In genomic region chr1:41874350-41874749, GRCh38 we compare ENCODE assay signal across 30 cellular contexts. TPM values are rescaled to one million over a fixed set of nuclear protein-coding genes. Genes with fewer than 3 reads are reported as not detected.
DNase-seq lines count a peak whose midpoint lies in the region; ATAC-seq, FAIRE-seq and TF ChIP-seq lines count a peak whose summit lies in the region.
"Had no signal": no experiment of that assay in that cellular context is flagged by ENCODE, and none has a peak within 500 bp of the region (broad histone marks: within the 10 kb centered on the region; RNA-seq: fewer than 3 reads in every experiment).

No MANE protein-coding gene starts in this region.

- no peak for TF ChIP-seq POLR2A in K562 (conservative IDR thresholded peaks at IDR 0.05)

- FAIRE-seq in K562 (lab: Jason Lieb, UNC) = no peak
- FAIRE-seq: D721Med, TTC549, urothelium cell line had no signal

- no peaks in the 10 kb centered on the region for H3K9me3 ChIP-seq in K562 (replicated peaks; ENCODE audit: control insufficient read depth, insufficient read depth, low read depth, low read length)
- no peaks in the 10 kb centered on the region for H3K9me3 ChIP-seq in tibial artery
- H3K9me3 ChIP-seq: ascending aorta, psoas muscle, testis had no signal

- H3K4me1 Mint-ChIP-seq in natural killer cell (peaks cover 36 to 47% of the 10 kb centered on the region in 2 donors), osteocyte (ENCODE audit: unreplicated experiment) (peaks cover 13% of the 10 kb centered on the region)
- peaks cover 40 to 53% of the 10 kb centered on the region in 2 donors for H3K4me1 Mint-ChIP-seq in natural killer cell treated with Interleukin-12 subunit alpha and Interleukin-12 subunit beta and Interleukin-15 and Interleukin-18, amount 100 ng/mL, for 72 hours (ENCODE audit: low read depth in 2 of 2)
- H3K4me1 Mint-ChIP-seq in stimulated activated effector memory CD8-positive, alpha-beta T cell treated with anti-CD3 and anti-CD28 coated beads, Interleukin-12 subunit alpha, Interleukin-12 subunit beta, amount 100 ng/mL, for 72 hours = peaks cover 40% of the 10 kb centered on the region

- H3K36me3 Mint-ChIP-seq in natural killer cell = no peaks in the 10 kb centered on the region
- no peaks in the 10 kb centered on the region for H3K36me3 Mint-ChIP-seq in natural killer cell treated with Interleukin-12 subunit alpha and Interleukin-12 subunit beta and Interleukin-15 and Interleukin-18, amount 100 ng/mL, for 72 hours
- no peaks in the 10 kb centered on the region for H3K36me3 Mint-ChIP-seq in stimulated activated effector memory CD8-positive, alpha-beta T cell treated with anti-CD3 and anti-CD28 coated beads, Interleukin-12 subunit alpha, Interleukin-12 subunit beta, amount 100 ng/mL, for 72 hours
- no peaks in the 10 kb centered on the region for H3K36me3 Mint-ChIP-seq in osteocyte (ENCODE audit: unreplicated experiment)
- H3K36me3 Mint-ChIP-seq: activated naive CD8-positive, alpha-beta T cell treated with anti-CD3 and anti-CD28 coated beads, Interleukin-2, amount 10 ng/mL, durations not matched to agents 7 days and 5 days had no signal

- BruUV-seq in K562 (replicated peaks; lab: Mats Ljungman, UMichigan) = no TSS peak

- H3K27ac Mint-ChIP-seq in natural killer cell = peak overlapping the region; percentile 76 to 78
- peak overlapping the region in 1 of 2 donors; percentile 69 for H3K27ac Mint-ChIP-seq in natural killer cell treated with Interleukin-12 subunit alpha and Interleukin-12 subunit beta and Interleukin-15 and Interleukin-18, amount 100 ng/mL, for 72 hours
- H3K27ac Mint-ChIP-seq in stimulated activated effector memory CD8-positive, alpha-beta T cell treated with anti-CD3 and anti-CD28 coated beads, Interleukin-12 subunit alpha, Interleukin-12 subunit beta, amount 100 ng/mL, for 72 hours = peak overlapping the region; percentile 14
- no peak overlapping the region for H3K27ac Mint-ChIP-seq in osteocyte (ENCODE audit: unreplicated experiment)
- H3K27ac Mint-ChIP-seq: activated CD8-positive, alpha-beta T cell treated with anti-CD3 and anti-CD28 coated beads for 36 hours; activated naive CD8-positive, alpha-beta T cell treated with anti-CD3 and anti-CD28 coated beads, Interleukin-2, amount 10 ng/mL, durations not matched to agents 7 days and 5 days; T-helper 1 cell treated with Interleukin-12 subunit alpha and Interleukin-12 subunit beta and Interleukin-4 antibody, amounts not matched to agents 30 μg/mL and 1 μg/mL, for 36 hours had no signal

- H3K27me3 ChIP-seq in KMS-11 (ENCODE audit: insufficient read depth, low read depth) = no peaks in the 10 kb centered on the region
- H3K27me3 ChIP-seq in K562 (ENCODE audit: control insufficient read depth in 2 of 2, insufficient read depth in 2 of 2, low read length in 2 of 2) = peaks cover 10 to 26% of the 10 kb centered on the region in 2 experiments; a peak in 3 of 5 replicates
- H3K27me3 ChIP-seq in tibial artery = no peaks in the 10 kb centered on the region
- H3K27me3 ChIP-seq: ascending aorta; BLaER1 treated with 17β-estradiol and CSF1 and Interleukin-3, amounts not matched to agents 10 nM and 100 nM; testis had no signal

- no peaks in the 10 kb centered on the region for H3K27me3 Mint-ChIP-seq in natural killer cell (ENCODE audit: low read depth in 2 of 2)
- no peaks in the 10 kb centered on the region for H3K27me3 Mint-ChIP-seq in natural killer cell treated with Interleukin-12 subunit alpha and Interleukin-12 subunit beta and Interleukin-15 and Interleukin-18, amount 100 ng/mL, for 72 hours
- no peaks in the 10 kb centered on the region for H3K27me3 Mint-ChIP-seq in osteocyte (ENCODE audit: unreplicated experiment)
- H3K27me3 Mint-ChIP-seq: activated CD8-positive, alpha-beta T cell treated with anti-CD3 and anti-CD28 coated beads for 36 hours had no signal

- DNase-seq in natural killer cell = no peak
- DNase-seq in natural killer cell treated with Interleukin-12 subunit alpha and Interleukin-12 subunit beta and Interleukin-15 and Interleukin-18, amount 100 ng/mL, for 72 hours (ENCODE audit: low spot score) = no peak
- DNase-seq in K562 (ENCODE audit: extremely low read depth in 1 of 4, low spot score in 3 of 4) = no peak
- no peak for DNase-seq in stimulated activated effector memory CD8-positive, alpha-beta T cell treated with anti-CD3 and anti-CD28 coated beads, Interleukin-12 subunit alpha, Interleukin-12 subunit beta, amount 100 ng/mL, for 72 hours (ENCODE audit: low spot score in 2 of 2)
- no peak for DNase-seq in tibial artery
- no peak for DNase-seq in GDM1 (lab: John Stamatoyannopoulos, UW)
- no peak for DNase-seq in osteocyte (ENCODE audit: extremely low spot score, unreplicated experiment)
- DNase-seq: activated CD4-positive, alpha-beta T cell treated with anti-CD3 and anti-CD28 coated beads for 1 hour; activated CD8-positive, alpha-beta T cell treated with anti-CD3 and anti-CD28 coated beads for 36 hours; activated naive CD8-positive, alpha-beta T cell treated with anti-CD3 and anti-CD28 coated beads, Interleukin-2, amount 10 ng/mL, durations not matched to agents 7 days and 5 days; activated T-cell treated with anti-CD3 and anti-CD28 coated beads for 4 hours; cortex of kidney; EL; foreskin fibroblast; Kasumi-1; MV-4-11; NCI-H146; NCI-H524; psoas muscle; stimulated activated naive CD4-positive, alpha-beta T cell treated with Interleukin-2 at 50 U/mL for 16 hours had no signal

- POLR2A ChIA-PET in K562 (lab: Yijun Ruan, JAX) = interaction anchor here (0.8 to 1.5 kb wide), 4 partner anchors 8 to 22 kb away, joined by 3 to 5 read pairs (median 4); no protein-coding TSS in a partner anchor

- H3K9me1 ChIP-seq in K562 (ENCODE audit: control insufficient read depth, insufficient read depth, low read length) = no peaks in the 10 kb centered on the region

- TF ChIP-seq RAD21 in K562 (CRISPR knock-in tag; conservative IDR thresholded peaks at IDR 0.05 in 1 of 2, IDR thresholded peaks at IDR 0.05 in 1 of 2) = no peak

- H3K36me3 ChIP-seq in KMS-11 (ENCODE audit: insufficient read depth) (no peaks in the 10 kb centered on the region), K562 (ENCODE audit: control insufficient read depth, insufficient read depth, low read length) (no peaks in the 10 kb centered on the region), tibial artery (no peaks in the 10 kb centered on the region)
- H3K36me3 ChIP-seq: ascending aorta; BLaER1 treated with 17β-estradiol and CSF1 and Interleukin-3, amounts not matched to agents 10 nM and 100 nM had no signal

- H3K9me3 Mint-ChIP-seq in natural killer cell = no peaks in the 10 kb centered on the region
- no peaks in the 10 kb centered on the region for H3K9me3 Mint-ChIP-seq in natural killer cell treated with Interleukin-12 subunit alpha and Interleukin-12 subunit beta and Interleukin-15 and Interleukin-18, amount 100 ng/mL, for 72 hours
- no peaks in the 10 kb centered on the region for H3K9me3 Mint-ChIP-seq in stimulated activated effector memory CD8-positive, alpha-beta T cell treated with anti-CD3 and anti-CD28 coated beads, Interleukin-12 subunit alpha, Interleukin-12 subunit beta, amount 100 ng/mL, for 72 hours
- no peaks in the 10 kb centered on the region for H3K9me3 Mint-ChIP-seq in osteocyte (ENCODE audit: unreplicated experiment)
- H3K9me3 Mint-ChIP-seq: activated CD8-positive, alpha-beta T cell treated with anti-CD3 and anti-CD28 coated beads for 36 hours; activated naive CD8-positive, alpha-beta T cell treated with anti-CD3 and anti-CD28 coated beads, Interleukin-2, amount 10 ng/mL, durations not matched to agents 7 days and 5 days; T-helper 1 cell treated with Interleukin-12 subunit alpha and Interleukin-12 subunit beta and Interleukin-4 antibody, amounts not matched to agents 30 μg/mL and 1 μg/mL, for 36 hours had no signal

- intact Hi-C loops in natural killer cell (cut with micrococcal nuclease) (no loop called here), K562 (cut with micrococcal nuclease) (no loop called here), tibial artery (cut with DNase I; ENCODE audit: low total_unique reads) (no loop called here)

- TF ChIP-seq EP300 in K562 (IDR thresholded peaks at IDR 0.05; ENCODE audit: low read length) = no peak

- H3K9ac ChIP-seq in KMS-11 (no peak overlapping the region), K562 (ENCODE audit: insufficient read depth in 1 of 2, low read depth in 2 of 2, low read length in 2 of 2) (no peak overlapping the region)
- H3K9ac ChIP-seq: BLaER1 treated with 17β-estradiol and CSF1 and Interleukin-3, amounts not matched to agents 10 nM and 100 nM had no signal

- peak in 2 of 3 donors; percentile 34 to 64 for ATAC-seq in natural killer cell
- no peak for ATAC-seq in natural killer cell treated with Interleukin-12 subunit alpha and Interleukin-12 subunit beta and Interleukin-15 and Interleukin-18, amount 100 ng/mL, for 72 hours
- ATAC-seq in K562 = peak; percentile 45
- no peak for ATAC-seq in stimulated activated effector memory CD8-positive, alpha-beta T cell treated with anti-CD3 and anti-CD28 coated beads, Interleukin-12 subunit alpha, Interleukin-12 subunit beta, amount 100 ng/mL, for 72 hours
- ATAC-seq: activated CD8-positive, alpha-beta T cell treated with anti-CD3 and anti-CD28 coated beads for 36 hours; esophagus mucosa had no signal

- H3K4me1 ChIP-seq in KMS-11 (ENCODE audit: low read depth, poor library complexity, severe bottlenecking) (peaks cover 59% of the 10 kb centered on the region), K562 (replicated peaks in 1 of 2; ENCODE audit: control insufficient read depth in 2 of 2, insufficient read depth in 2 of 2, low read length in 2 of 2) (no peaks in the 10 kb centered on the region), tibial artery (peaks cover 0 to 15% (median 7%) of the 10 kb centered on the region in 4 donors)

- CTCF ChIA-PET in K562 (lab: Yijun Ruan, JAX; ENCODE audit: low intra/inter-chr PET ratio) = no interaction called here

- 0 out of 2 replicates have a peak overlapping the region, but pooled peaks have one; percentile 4 for H2AFZ ChIP-seq in KMS-11 (ENCODE audit: low read depth)
- no peak overlapping the region for H2AFZ ChIP-seq in K562 (ENCODE audit: low read depth, low read length)

- no peaks in the 10 kb centered on the region for H4K20me1 ChIP-seq in KMS-11 (ENCODE audit: insufficient read depth)
- no peaks in the 10 kb centered on the region for H4K20me1 ChIP-seq in K562 (replicated peaks; ENCODE audit: control insufficient read depth, insufficient read depth, low read length)

- H3K79me2 ChIP-seq in KMS-11 (ENCODE audit: insufficient read depth, low read depth) (no peaks in the 10 kb centered on the region), K562 (ENCODE audit: control insufficient read depth, insufficient read depth, low read length) (no peaks in the 10 kb centered on the region)

- H3K4me2 ChIP-seq in KMS-11 = peak overlapping the region; percentile 66; the same call in 1 of the 2 replicates
- no peak overlapping the region for H3K4me2 ChIP-seq in K562 (ENCODE audit: insufficient read depth, low read length)
- H3K4me2 ChIP-seq: BLaER1 treated with 17β-estradiol and CSF1 and Interleukin-3, amounts not matched to agents 10 nM and 100 nM had no signal

- H3K27ac ChIP-seq in KMS-11 = peak overlapping the region; percentile 45; the same call in 1 of the 2 replicates
- H3K27ac ChIP-seq in K562 (ENCODE audit: extremely low read depth, low read depth, low read length) = no peak overlapping the region
- no peak overlapping the region for H3K27ac ChIP-seq in tibial artery
- H3K27ac ChIP-seq: ascending aorta; BLaER1 treated with 17β-estradiol and CSF1 and Interleukin-3, amounts not matched to agents 10 nM and 100 nM; psoas muscle; SK-N-MC; testis had no signal

- in situ Hi-C loops in K562 (cut with MboI) = no loop called here

- H3K4me3 Mint-ChIP-seq in natural killer cell (peak overlapping the region; percentile 37), osteocyte (ENCODE audit: unreplicated experiment) (no peak overlapping the region)
- H3K4me3 Mint-ChIP-seq in natural killer cell treated with Interleukin-12 subunit alpha and Interleukin-12 subunit beta and Interleukin-15 and Interleukin-18, amount 100 ng/mL, for 72 hours = no peak overlapping the region
- no peak overlapping the region for H3K4me3 Mint-ChIP-seq in stimulated activated effector memory CD8-positive, alpha-beta T cell treated with anti-CD3 and anti-CD28 coated beads, Interleukin-12 subunit alpha, Interleukin-12 subunit beta, amount 100 ng/mL, for 72 hours
- H3K4me3 Mint-ChIP-seq: activated CD8-positive, alpha-beta T cell treated with anti-CD3 and anti-CD28 coated beads for 36 hours; activated naive CD8-positive, alpha-beta T cell treated with anti-CD3 and anti-CD28 coated beads, Interleukin-2, amount 10 ng/mL, durations not matched to agents 7 days and 5 days; T-helper 1 cell treated with Interleukin-12 subunit alpha and Interleukin-12 subunit beta and Interleukin-4 antibody, amounts not matched to agents 30 μg/mL and 1 μg/mL, for 36 hours had no signal

- TF ChIP-seq CTCF in natural killer cell (IDR thresholded peaks at IDR 0.05) = no peak
- TF ChIP-seq CTCF in KMS-11 (conservative IDR thresholded peaks at IDR 0.05; ENCODE audit: low read depth, low read length) = no peak
- no peak for TF ChIP-seq CTCF in K562 (IDR thresholded peaks at IDR 0.05 in 2 of 3, conservative IDR thresholded peaks at IDR 0.05 in 1 of 3; ENCODE audit: insufficient read depth in 2 of 3, low read depth in 1 of 3, low read length in 3 of 3)
- TF ChIP-seq CTCF in tibial artery (IDR thresholded peaks at IDR 0.05) = no peak
- no peak for TF ChIP-seq CTCF in osteocyte (IDR thresholded peaks at IDR 0.05)

- H3K4me3 ChIP-seq in KMS-11 (IDR thresholded peaks at IDR 0.05; ENCODE audit: insufficient read depth, low read depth, low read length) (no peak overlapping the region), K562 (no peak overlapping the region), tibial artery (no peak overlapping the region)
- H3K4me3 ChIP-seq: ascending aorta; BLaER1 treated with 17β-estradiol and CSF1 and Interleukin-3, amounts not matched to agents 10 nM and 100 nM; psoas muscle; SK-N-MC; testis had no signal

- 8% methylated on average over 4 of the region's 5 CpGs for WGBS in K562 (ENCODE audit: insufficient coverage, low coverage, missing lambda C conversion rate)

RNA-seq across cellular contexts. Expression of gene HIVEP3, which starts 44.4 kb away (rescaled TPM):
- total RNA-seq in natural killer cell (10 to 100 TPM; 26.2 to 35.2 (median 29.8) TPM), K562 (2014; rRNA removed) (0.09 and 0.16 TPM in 2 replicates), K562 (2014; rRNA removed; fragmentation: Illumina TruSeq; extraction: Trizol) (0.26 and 0.33 TPM in 2 replicates), K562 (2015; rRNA removed; fragmentation: Illumina TruSeq; extraction: Trizol) (0.11 and 0.23 TPM in 2 replicates), K562 (2021) (0.58 and 0.63 TPM in 2 replicates), osteocyte (0.78 and 0.97 TPM in 2 replicates)
- 10 to 100 TPM; 17.9 to 32.0 TPM for total RNA-seq in natural killer cell treated with Interleukin-12 subunit alpha and Interleukin-12 subunit beta and Interleukin-15 and Interleukin-18, amount 100 ng/mL, for 72 hours
- total RNA-seq in K562 (2011; cell fraction: chromatin; rRNA removed; ENCODE audit: low replicate concordance) = 1.9 and 2.5 TPM in 2 replicates
- 0.83 and 2.0 TPM in 2 replicates for total RNA-seq in K562 (2011; cell fraction: nucleolus; rRNA removed)
- total RNA-seq in K562 (2011; cell fraction: nucleoplasm; rRNA removed) = 1.5 and 2.0 TPM in 2 replicates
- polyA plus RNA-seq in K562 (2011; rRNA removed) (0.23 and 0.35 TPM in 2 replicates), K562 (2014; fragmentation: Illumina TruSeq; extraction: Trizol) (0.53 and 0.55 TPM in 2 replicates), K562 (2014; fragmentation: Nextera tagmentation; extraction: Ambion mirVana) (under 1 TPM in 1 of 2 experiments, not detected in 1; 0.11 TPM), K562 (2014; rRNA removed) (0.15 and 0.49 TPM in 2 replicates)
- polyA plus RNA-seq in K562 (2011; cell fraction: cytosol; rRNA removed) = 0.28 and 0.54 TPM in 2 replicates
- polyA plus RNA-seq in K562 (2011; cell fraction: nucleus; rRNA removed) = 0.38 and 0.65 TPM in 2 replicates
- 0.43 and 0.93 TPM in 2 replicates for polyA plus RNA-seq in K562 (2012)
- 0.45 and 0.74 TPM in 2 replicates for polyA minus RNA-seq in K562 (2011; rRNA and poly(A)+ RNA removed)
- polyA minus RNA-seq in K562 (2011; cell fraction: cytosol; rRNA and poly(A)+ RNA removed) = 0.55 TPM in 1 of 2 replicates, not detected in the other
- 0.11 and 0.40 TPM in 2 replicates for polyA minus RNA-seq in K562 (2011; cell fraction: nucleus; rRNA and poly(A)+ RNA removed)

Comparison
In these comparisons a context has a peak if more than half of its experiments do, and no peak if none do; other contexts are left out.
1. ATAC-seq: peak in natural killer cell (2 of 3) and K562 (single experiment); none in natural killer cell treated with Interleukin-12 subunit alpha and Interleukin-12 subunit beta and Interleukin-15 and Interleukin-18, amount 100 ng/mL, for 72 hours (0 of 2) and stimulated activated effector memory CD8-positive, alpha-beta T cell treated with anti-CD3 and anti-CD28 coated beads, Interleukin-12 subunit alpha, Interleukin-12 subunit beta, amount 100 ng/mL, for 72 hours (single experiment).